ENCODE assay signal across 16 cellular contexts in genomic region chr6:21922086-21922485, GRCh38.
DNase-seq lines count a peak whose midpoint lies in the region; ATAC-seq, FAIRE-seq and TF ChIP-seq lines count a peak whose summit lies in the region.
"Had no signal": no experiment of that assay in that cellular context is flagged by ENCODE, and none has a peak within 500 bp of the region (broad histone marks: within the 10 kb centered on the region; RNA-seq: fewer than 3 reads in every experiment).

No MANE protein-coding gene starts in this region.

- H3K9ac ChIP-seq in HUES64 (ENCODE audit: low read depth, low read length) (no peak overlapping the region), H1 (replicated peaks in 1 of 4; ENCODE audit: extremely low read depth in 1 of 4, low read depth in 3 of 4, low read length in 3 of 4) (peak overlapping the region in 1 of 4 experiments; percentile 37; a peak in 1 of 7 replicates), mesendoderm (ENCODE audit: low read length) (peak overlapping the region; percentile 19)
- H3K9ac ChIP-seq: parathyroid adenoma had no signal

- H3K14ac ChIP-seq in H1 (ENCODE audit: insufficient read length): no peak overlapping the region

- H3K9me3 ChIP-seq in HUES64 (ENCODE audit: insufficient read depth, low read depth, low read length) (no peaks in the 10 kb centered on the region), H1 (ENCODE audit: insufficient read depth in 2 of 2, low read depth in 1 of 2, low read length in 1 of 2) (no peaks in the 10 kb centered on the region), adrenal gland (replicated peaks in 1 of 3) (no peaks in the 10 kb centered on the region)
- H3K9me3 ChIP-seq: suprapubic skin had no signal

- H4K91ac ChIP-seq in H1 (replicated peaks; ENCODE audit: insufficient read length, low read length): no peak overlapping the region

- no peak overlapping the region for H2AK5ac ChIP-seq in H1 (ENCODE audit: low read depth, low read length)
- no peak overlapping the region for H2AK5ac ChIP-seq in mesendoderm (ENCODE audit: low read length)

- H4K8ac ChIP-seq in H1 (ENCODE audit: extremely low read depth, insufficient read depth, low read length): no peak overlapping the region
- H4K8ac ChIP-seq in mesendoderm (ENCODE audit: low read depth, low read length): no peak overlapping the region

- no peak overlapping the region for H4K5ac ChIP-seq in H1 (ENCODE audit: insufficient read length, low read depth, low read length)
- no peak overlapping the region for H4K5ac ChIP-seq in mesendoderm (ENCODE audit: low read length)

- H3K18ac ChIP-seq in H1 (ENCODE audit: extremely low read depth, low read length) (no peak overlapping the region), mesendoderm (ENCODE audit: low read length) (peak overlapping the region; percentile 12)

- H3K4ac ChIP-seq in H1 (replicated peaks; ENCODE audit: insufficient read length, low read depth, low read length): no peak overlapping the region
- no peak overlapping the region for H3K4ac ChIP-seq in mesendoderm (ENCODE audit: low read depth, low read length)

- no peak for TF ChIP-seq POLR2A in H1 (IDR thresholded peaks at IDR 0.05; ENCODE audit: control extremely low read depth in 1 of 2, low read depth in 2 of 2, low read length in 2 of 2)
- no peak for TF ChIP-seq POLR2A in adrenal gland (IDR thresholded peaks at IDR 0.05)

- TF ChIP-seq CTCF in AG10803 (conservative IDR thresholded peaks at IDR 0.05; ENCODE audit: low read length): no peak
- TF ChIP-seq CTCF in H1 (IDR thresholded peaks at IDR 0.05; ENCODE audit: control extremely low read depth in 1 of 3, insufficient read depth in 1 of 3, low read depth in 1 of 3, low read length in 3 of 3): no peak
- no peak for TF ChIP-seq CTCF in adrenal gland (IDR thresholded peaks at IDR 0.05)

- H2BK15ac ChIP-seq in H1 (ENCODE audit: low read length) (no peak overlapping the region), mesendoderm (replicated peaks; ENCODE audit: low read depth) (no peak overlapping the region)

- no peaks in the 10 kb centered on the region for H3K36me3 ChIP-seq in HUES64 (ENCODE audit: insufficient read depth, low read length)
- H3K36me3 ChIP-seq in H1 (ENCODE audit: control insufficient read depth in 2 of 4, insufficient read depth in 4 of 4, low read length in 3 of 4): no peaks in the 10 kb centered on the region
- H3K36me3 ChIP-seq in mesendoderm (ENCODE audit: control insufficient read depth, insufficient read depth, low read length): no peaks in the 10 kb centered on the region
- H3K36me3 ChIP-seq in adrenal gland (replicated peaks in 1 of 2): no peaks in the 10 kb centered on the region
- H3K36me3 ChIP-seq: suprapubic skin had no signal

- H3K79me2 ChIP-seq in H1 (ENCODE audit: control insufficient read depth in 1 of 2, insufficient read depth in 2 of 2, low read length in 2 of 2) (peaks cover 0 to 47% of the 10 kb centered on the region in 2 experiments; a peak in 2 of 4 replicates), mesendoderm (ENCODE audit: control insufficient read depth, insufficient read depth, low read length) (peaks cover 7% of the 10 kb centered on the region)
- H3K79me2 ChIP-seq: parathyroid adenoma had no signal

- FAIRE-seq in H1 (lab: Jason Lieb, UNC): peak; percentile 55

- H2BK5ac ChIP-seq in H1 (ENCODE audit: low read depth, low read length) (no peak overlapping the region; the same call in 1 of the 2 replicates), mesendoderm (ENCODE audit: low read length) (no peak overlapping the region)

- intact Hi-C loops in adrenal gland (cut with DNase I): no loop called here

- peak overlapping the region; percentile 24 to 48; a peak in 2 of 4 replicates for H3K4me2 ChIP-seq in H1 (ENCODE audit: insufficient read depth in 1 of 2, low read depth in 2 of 2, low read length in 2 of 2)
- no peak overlapping the region for H3K4me2 ChIP-seq in mesendoderm (ENCODE audit: low read length)

- no peak overlapping the region for H2AFZ ChIP-seq in H1 (ENCODE audit: low read length)
- H2AFZ ChIP-seq: parathyroid adenoma had no signal

- POLR2A ChIA-PET in H1 (lab: Charles Lee; ENCODE audit: partially characterized antibody): interaction anchor here (1.4 to 1.8 kb wide), 2 partner anchors 9 to 241 kb away, joined by 4 read pairs; no protein-coding TSS in a partner anchor

- H2BK20ac ChIP-seq in H1 (ENCODE audit: low read length): no peak overlapping the region

- no peak for TF ChIP-seq EP300 in H1 (IDR thresholded peaks at IDR 0.05; ENCODE audit: borderline replicate concordance in 1 of 2, low read depth in 2 of 2, low read length in 2 of 2)

- no peaks in the 10 kb centered on the region for H3K27me3 ChIP-seq in HUES64 (ENCODE audit: insufficient read depth, low read length)
- H3K27me3 ChIP-seq in H1 (replicated peaks in 1 of 4; ENCODE audit: control insufficient read depth in 3 of 4, extremely low read depth in 1 of 4, insufficient read depth in 3 of 4, low read length in 3 of 4): no peaks in the 10 kb centered on the region
- no peaks in the 10 kb centered on the region for H3K27me3 ChIP-seq in mesendoderm (ENCODE audit: insufficient read depth, low read length, poor library complexity)
- H3K27me3 ChIP-seq in adrenal gland: no peaks in the 10 kb centered on the region
- H3K27me3 ChIP-seq: suprapubic skin had no signal

- CTCF ChIA-PET in H1 (lab: Charles Lee; ENCODE audit: partially characterized antibody): interaction anchor here (0.9 to 1.3 kb wide), 2 partner anchors 9 to 20 kb away, joined by 3 to 4 read pairs; no protein-coding TSS in a partner anchor

- H3K56ac ChIP-seq in H1 (replicated peaks; ENCODE audit: insufficient read length, low read depth, low read length) (no peak overlapping the region), mesendoderm (ENCODE audit: low read length) (peak overlapping the region; percentile 56)

- H3K27ac ChIP-seq in HUES64 (ENCODE audit: low read depth, low read length): peak overlapping the region; percentile 69; the same call in 1 of the 2 replicates
- H3K27ac ChIP-seq in H1 (ENCODE audit: low read depth, low read length): no peak overlapping the region
- no peak overlapping the region for H3K27ac ChIP-seq in mesendoderm (ENCODE audit: low read depth, low read length)
- H3K27ac ChIP-seq in adrenal gland: no peak overlapping the region
- H3K27ac ChIP-seq: parathyroid adenoma, suprapubic skin had no signal

- no peaks in the 10 kb centered on the region for H4K20me1 ChIP-seq in H1 (replicated peaks in 1 of 2; ENCODE audit: control insufficient read depth in 1 of 2, insufficient read depth in 2 of 2, low read length in 2 of 2)

- peaks cover 4% of the 10 kb centered on the region for H3K79me1 ChIP-seq in H1 (ENCODE audit: low read depth, low read length)
- H3K79me1 ChIP-seq in mesendoderm (ENCODE audit: low read length): peaks cover 11% of the 10 kb centered on the region

- H3K4me3 ChIP-seq in AG10803 (ENCODE audit: low read length) (no peak overlapping the region), HUES64 (ENCODE audit: low read length) (no peak overlapping the region), H1 (ENCODE audit: extremely low read depth in 1 of 4, insufficient read depth in 2 of 4, low read depth in 3 of 4, low read length in 4 of 4) (no peak overlapping the region), mesendoderm (ENCODE audit: low read length) (no peak overlapping the region), adrenal gland (no peak overlapping the region)
- H3K4me3 ChIP-seq: suprapubic skin had no signal

- H3K23me2 ChIP-seq in H1 (ENCODE audit: low read depth, low read length): peaks cover 6% of the 10 kb centered on the region; the same call in 1 of the 2 replicates

- no peak overlapping the region for H2BK120ac ChIP-seq in H1 (replicated peaks; ENCODE audit: low read depth, low read length)
- no peak overlapping the region for H2BK120ac ChIP-seq in mesendoderm (ENCODE audit: low read depth, low read length)

- no peak for TF ChIP-seq RAD21 in H1 (IDR thresholded peaks at IDR 0.05 in 1 of 2, conservative IDR thresholded peaks at IDR 0.05 in 1 of 2; ENCODE audit: low read depth in 2 of 2, low read length in 2 of 2)

- ATAC-seq in HG02588 (IDR thresholded peaks at IDR 0.05; ENCODE audit: unreplicated experiment): no peak
- ATAC-seq: T-cell had no signal

- peak; percentile 42 for DNase-seq in AG10803 (ENCODE audit: low read depth)
- DNase-seq in H1 (ENCODE audit: low read depth in 1 of 2, low spot score in 2 of 2): no peak
- peak; percentile 84 for DNase-seq in mesendoderm
- DNase-seq in LoVo (ENCODE audit: low spot score): no peak
- no peak for DNase-seq in adrenal gland
- no peak for DNase-seq in ecto neural progenitor cell (ENCODE audit: low spot score)
- DNase-seq: activated CD4-positive, CD25-positive, alpha-beta regulatory T cell; activated naive CD8-positive, alpha-beta T cell treated with anti-CD3 and anti-CD28 coated beads, Interleukin-2, amount 10 ng/mL, durations not matched to agents 7 days and 5 days; DMS153; NCI-H1417; NCI-H446; T-cell had no signal

- no peak overlapping the region for H2BK12ac ChIP-seq in H1 (ENCODE audit: low read depth, low read length)

- 33% methylated on average over 1 of the region's 2 CpGs for WGBS in HUES64
- whole genome bisulfite sequencing in H1 (ENCODE audit: extremely low coverage in 1 of 2, insufficient coverage in 1 of 2, insufficient read length in 1 of 2, insufficient replicate concordance in 2 of 2, low coverage in 1 of 2, low lambda C conversion rate in 2 of 2, missing lambda C conversion rate in 1 of 2), 2 experiments: 54% methylated on average over 2 of the region's 2 CpGs; no CpG with 5 or more reads in 1 of the 2 experiments
- WGBS in mesendoderm (ENCODE audit: extremely low coverage, insufficient coverage, low lambda C conversion rate): no CpG with 5 or more reads among the region's 2 CpGs
- WGBS in adrenal gland, 4 donors: 49 to 61% (median 53%) methylated on average over 2 of the region's 2 CpGs

- H3K23ac ChIP-seq in H1 (ENCODE audit: insufficient read length) (no peak overlapping the region), mesendoderm (ENCODE audit: low read length) (no peak overlapping the region)

- peaks cover 24% of the 10 kb centered on the region for H3K4me1 ChIP-seq in HUES64 (ENCODE audit: insufficient read depth, low read length)
- peaks cover 0 to 5% (median 2%) of the 10 kb centered on the region in 4 experiments; a peak in 3 of 7 replicates for H3K4me1 ChIP-seq in H1 (replicated peaks in 1 of 4; ENCODE audit: control insufficient read depth in 3 of 4, insufficient read depth in 4 of 4, low read length in 3 of 4)
- peaks cover 3% of the 10 kb centered on the region for H3K4me1 ChIP-seq in mesendoderm (ENCODE audit: control insufficient read depth, low read depth, low read length)
- H3K4me1 ChIP-seq in adrenal gland (replicated peaks in 1 of 2): no peaks in the 10 kb centered on the region
- H3K4me1 ChIP-seq: parathyroid adenoma had no signal

TF ChIP-seq in H1, 55 proteins besides CTCF, POLR2A, EP300 and RAD21:
- no peak for TF ChIP-seq JUND (IDR thresholded peaks at IDR 0.05; ENCODE audit: low read length)
- peak; percentile 70; the same call in 1 of the 2 replicates for TF ChIP-seq TEAD4 (IDR thresholded peaks at IDR 0.05; ENCODE audit: low read depth, low read length)
- no peak for TF ChIP-seq CHD1 (IDR thresholded peaks at IDR 0.05; ENCODE audit: low read depth, low read length)
- no peak for TF ChIP-seq TAF1 (IDR thresholded peaks at IDR 0.05; ENCODE audit: low read depth, low read length)
- TF ChIP-seq CEBPB (IDR thresholded peaks at IDR 0.05; ENCODE audit: low read depth, low read length): peak; percentile 11; the same call in 1 of the 2 replicates

Comparison
In these comparisons a context has a peak if more than half of its experiments do, and no peak if none do; other contexts are left out.
1. DNase-seq: peak in AG10803 (single experiment) and mesendoderm (single experiment); none in H1 (0 of 2), LoVo (single experiment), adrenal gland (0 of 7) and ecto neural progenitor cell (single experiment).